In genomic region chr5:168422431-168422830, GRCh38 we compare ENCODE assay signal across 16 cellular contexts.
DNase-seq lines count a peak whose midpoint lies in the region; ATAC-seq and TF ChIP-seq lines count a peak whose summit lies in the region.
"Had no signal": no experiment of that assay in that cellular context is flagged by ENCODE, and none has a peak within 500 bp of the region (broad histone marks: within the 10 kb centered on the region; RNA-seq: fewer than 3 reads in every experiment).

No MANE protein-coding gene starts in this region.

- H3K4me3 ChIP-seq in HEK293 (ENCODE audit: low read depth, low read length) (no peak overlapping the region), WERI-Rb-1 (ENCODE audit: low read depth, low read length) (no peak overlapping the region), hepatocyte (no peak overlapping the region)
- H3K4me3 ChIP-seq: skin epidermis had no signal

- H3K9me2 ChIP-seq in hepatocyte (replicated peaks; ENCODE audit: insufficient read depth): no peaks in the 10 kb centered on the region

- POLR2A ChIA-PET in HEK293 (lab: Yijun Ruan, JAX): interaction anchor here (1.8 kb wide), 1 partner anchor 153 kb away, joined by 3 read pairs; no protein-coding TSS in a partner anchor

- no peak for ATAC-seq in GM21515 (IDR thresholded peaks at IDR 0.05; ENCODE audit: unreplicated experiment)
- ATAC-seq in HG03097 (IDR thresholded peaks at IDR 0.05; ENCODE audit: low FRiP score, unreplicated experiment): no peak
- no peak for ATAC-seq in GM18861 (IDR thresholded peaks at IDR 0.05; ENCODE audit: unreplicated experiment)
- ATAC-seq: naive thymus-derived CD4-positive, alpha-beta T cell had no signal

- 84% methylated on average over 4 of the region's 4 CpGs for WGBS in hepatocyte (ENCODE audit: low lambda C conversion rate, missing lambda C conversion rate)

- DNase-seq in WERI-Rb-1 (no peak), hepatocyte (ENCODE audit: low spot score) (no peak)
- DNase-seq in activated T-cell treated with anti-CD3 and anti-CD28 coated beads, Interleukin-2, amount 50 U/mL, for 48 hours: no peak
- DNase-seq: aorta; BE2C; immature natural killer cell; naive thymus-derived CD4-positive, alpha-beta T cell; NCI-H187 treated with DMSO at 0.1 percent for 48 hours; SHP77 had no signal

- peak; percentile 43 for TF ChIP-seq CTCF in 22Rv1 (IDR thresholded peaks at IDR 0.05)
- TF ChIP-seq CTCF in HEK293 (tag by site-specific recombination; IDR thresholded peaks at IDR 0.05): no peak
- 0 out of 2 replicates have a peak, but pooled peaks have one; percentile 14 for TF ChIP-seq CTCF in WERI-Rb-1 (IDR thresholded peaks at IDR 0.05; ENCODE audit: low read depth, low read length)
- peak; percentile 38 for TF ChIP-seq CTCF in hepatocyte (IDR thresholded peaks at IDR 0.05; ENCODE audit: poor library complexity)

- no peaks in the 10 kb centered on the region for H3K4me1 ChIP-seq in HEK293 (ENCODE audit: control insufficient read depth, insufficient read depth, low read length)
- no peaks in the 10 kb centered on the region for H3K4me1 ChIP-seq in hepatocyte (ENCODE audit: insufficient read depth)
- H3K4me1 ChIP-seq: BE2C had no signal

- CTCF ChIA-PET in HEK293 (lab: Yijun Ruan, JAX): interaction anchor here (0.6 to 2.1 kb wide), 3 partner anchors 103 to 154 kb away, joined by 3 to 13 read pairs (median 4); no protein-coding TSS in a partner anchor

- H3K27ac ChIP-seq in 22Rv1 (no peak overlapping the region), HEK293 (ENCODE audit: extremely low read depth, low read depth, low read length) (no peak overlapping the region), WERI-Rb-1 (no peak overlapping the region), hepatocyte (no peak overlapping the region)
- H3K27ac ChIP-seq: epithelial cell of prostate had no signal

- H3K27me3 ChIP-seq in WERI-Rb-1 (ENCODE audit: insufficient read depth, low read depth, severe bottlenecking): no peaks in the 10 kb centered on the region
- H3K27me3 ChIP-seq in hepatocyte: no peaks in the 10 kb centered on the region
- H3K27me3 ChIP-seq: BE2C had no signal

- H3K9me3 ChIP-seq in HEK293 (ENCODE audit: control insufficient read depth, insufficient read depth, low read depth, low read length) (no peaks in the 10 kb centered on the region), WERI-Rb-1 (ENCODE audit: severe bottlenecking) (no peaks in the 10 kb centered on the region), hepatocyte (ENCODE audit: low read depth) (no peaks in the 10 kb centered on the region)
- H3K9me3 ChIP-seq: BE2C had no signal

- H3K4me2 ChIP-seq in hepatocyte: no peak overlapping the region

- H3K36me3 ChIP-seq in HEK293 (ENCODE audit: control insufficient read depth in 2 of 2, insufficient read depth in 1 of 2, low read length in 2 of 2) (peaks cover 0 to 7% of the 10 kb centered on the region in 2 experiments; a peak in 2 of 3 replicates), WERI-Rb-1 (peaks cover 12% of the 10 kb centered on the region; the same call in 1 of the 2 replicates), hepatocyte (replicated peaks; ENCODE audit: insufficient read depth, low read depth) (no peaks in the 10 kb centered on the region)
- H3K36me3 ChIP-seq: BE2C had no signal

- H3K79me2 ChIP-seq in hepatocyte: no peaks in the 10 kb centered on the region

- H4K20me1 ChIP-seq in hepatocyte (ENCODE audit: insufficient read depth, poor library complexity, severe bottlenecking): no peaks in the 10 kb centered on the region

- H2AFZ ChIP-seq in hepatocyte: no peak overlapping the region

TF ChIP-seq in HEK293, 187 proteins besides CTCF, POLR2A, EP300 and RAD21:
- TF ChIP-seq PRDM10 (tag by site-specific recombination; IDR thresholded peaks at IDR 0.05) (no peak), ZBTB6 (tag by site-specific recombination; IDR thresholded peaks at IDR 0.05) (peak; percentile 82; the same call in 1 of the 2 replicates)
